ENCODE assay signal across 12 cellular contexts in the genomic region with DNA sequence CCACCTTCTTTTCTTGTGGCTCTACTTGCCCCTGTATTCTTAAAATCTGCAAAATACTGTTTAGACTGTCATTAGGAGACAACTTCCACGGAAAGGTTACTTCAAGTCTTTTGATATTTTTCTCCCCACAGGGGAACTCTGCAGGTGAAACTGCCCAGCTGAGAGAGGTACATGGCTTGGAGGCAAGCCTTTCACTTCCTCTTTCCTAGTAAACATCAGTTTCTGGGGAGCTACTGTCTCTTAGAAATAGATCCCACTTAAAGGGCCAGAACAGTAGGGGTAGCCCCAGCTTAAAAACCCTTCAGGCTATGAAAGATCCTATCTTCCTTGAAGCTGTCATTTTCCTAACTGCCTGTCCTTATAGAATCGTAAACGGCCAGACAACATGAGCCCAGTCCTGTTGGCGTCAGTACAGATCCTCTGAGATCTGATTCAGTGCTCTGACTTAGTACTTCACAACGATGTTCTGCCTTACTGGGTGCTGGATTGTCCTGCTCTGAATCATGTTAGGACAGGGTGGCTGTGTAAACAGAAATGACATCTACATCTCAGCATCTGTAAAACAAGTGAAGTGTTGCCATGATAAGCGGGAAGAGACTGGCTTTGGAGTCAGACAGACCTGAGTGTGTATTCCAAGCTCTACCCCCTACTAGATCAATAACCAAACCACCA.
DNase-seq lines count a peak whose midpoint lies in the region; ATAC-seq, FAIRE-seq and TF ChIP-seq lines count a peak whose summit lies in the region.
"Had no signal": no experiment of that assay in that cellular context is flagged by ENCODE, and none has a peak within 500 bp of the region (broad histone marks: within the 10 kb centered on the region; RNA-seq: fewer than 3 reads in every experiment).

No MANE protein-coding gene starts in this region.

- DNase-seq in germinal center (ENCODE audit: low spot score) (peak; percentile 35), HT-29 (ENCODE audit: low spot score) (no peak), dermis blood vessel endothelial cell (no peak), GF-D8 (lab: John Stamatoyannopoulos, UW) (no peak), pancreas (no peak)
- DNase-seq: activated T-cell treated with anti-CD3 and anti-CD28 coated beads, Interleukin-2, amount 50 U/mL, for 4 hours; DMS 273 treated with DMSO at 0.1 percent for 48 hours had no signal

- ATAC-seq in GM18519 (IDR thresholded peaks at IDR 0.05; ENCODE audit: low FRiP score, unreplicated experiment) (peak; percentile 98), GM21717 (IDR thresholded peaks at IDR 0.05; ENCODE audit: unreplicated experiment) (peak; percentile 95), HG03439 (IDR thresholded peaks at IDR 0.05; ENCODE audit: unreplicated experiment) (peak; percentile 76), pancreas (no peak)
- ATAC-seq: activated T-cell treated with anti-CD3 and anti-CD28 coated beads, Interleukin-2, amount 50 U/mL, for 4 hours; Right ventricle myocardium inferior had no signal

- H3K4me3 ChIP-seq in pancreas = no peak overlapping the region
- H3K4me3 ChIP-seq: testis had no signal

- H3K9me3 ChIP-seq in pancreas = no peaks in the 10 kb centered on the region
- H3K9me3 ChIP-seq: testis had no signal

- TF ChIP-seq CTCF in pancreas (IDR thresholded peaks at IDR 0.05) = no peak

- H3K27me3 ChIP-seq in pancreas = peaks cover 0 to 6% (median 0%) of the 10 kb centered on the region in 4 donors
- H3K27me3 ChIP-seq: testis had no signal

- H3K27ac ChIP-seq in pancreas = no peak overlapping the region
- H3K27ac ChIP-seq: testis had no signal

- FAIRE-seq in pancreas (lab: Jason Lieb, UNC) = no peak

- intact Hi-C loops in pancreas (cut with DNase I) = no loop called here

- H3K36me3 ChIP-seq in pancreas = no peaks in the 10 kb centered on the region

- no peaks in the 10 kb centered on the region for H3K4me1 ChIP-seq in pancreas
- H3K4me1 ChIP-seq: testis had no signal

- WGBS in pancreas, 2 donors = 39 to 40% methylated on average over 6 of the region's 6 CpGs

Comparison
In these comparisons a context has a peak if more than half of its experiments do, and no peak if none do; other contexts are left out.
1. ATAC-seq: peak in GM18519 (single experiment), GM21717 (single experiment) and HG03439 (single experiment); none in pancreas (0 of 4).